1 cellular context compared by ENCODE assay signal in genomic region chr22:36977401-36977861, GRCh38.
TF ChIP-seq lines count a peak whose summit lies in the region.

No MANE protein-coding gene starts in this region.

TF ChIP-seq in GM12878, 131 proteins besides CTCF, POLR2A, EP300 and RAD21 (continued from another document):
- TF ChIP-seq ZNF24 (IDR thresholded peaks at IDR 0.05) (0 out of 2 replicates have a peak, but pooled peaks have one; percentile 14), PRDM15 (CRISPR knock-in tag; IDR thresholded peaks at IDR 0.05) (peak; percentile 77; the same call in 1 of the 2 replicates), SIN3A (IDR thresholded peaks at IDR 0.05; ENCODE audit: low read depth, low read length) (0 out of 2 replicates have a peak, but pooled peaks have one; percentile 22), GATAD2B (conservative IDR thresholded peaks at IDR 0.05; ENCODE audit: low read depth) (peak; percentile 50; the same call in 1 of the 2 replicates), ZNF592 (IDR thresholded peaks at IDR 0.05) (peak; percentile 96), NFXL1 (IDR thresholded peaks at IDR 0.05; ENCODE audit: borderline replicate concordance) (no peak), SMARCA5 (IDR thresholded peaks at IDR 0.05) (peak; percentile 85), RUNX3 (IDR thresholded peaks at IDR 0.05; ENCODE audit: low read length) (0 out of 2 replicates have a peak, but pooled peaks have one; percentile 1), ZBTB4 (CRISPR knock-in tag; IDR thresholded peaks at IDR 0.05) (peak; percentile 76; the same call in 1 of the 2 replicates)
- TF ChIP-seq, protein P1, sequence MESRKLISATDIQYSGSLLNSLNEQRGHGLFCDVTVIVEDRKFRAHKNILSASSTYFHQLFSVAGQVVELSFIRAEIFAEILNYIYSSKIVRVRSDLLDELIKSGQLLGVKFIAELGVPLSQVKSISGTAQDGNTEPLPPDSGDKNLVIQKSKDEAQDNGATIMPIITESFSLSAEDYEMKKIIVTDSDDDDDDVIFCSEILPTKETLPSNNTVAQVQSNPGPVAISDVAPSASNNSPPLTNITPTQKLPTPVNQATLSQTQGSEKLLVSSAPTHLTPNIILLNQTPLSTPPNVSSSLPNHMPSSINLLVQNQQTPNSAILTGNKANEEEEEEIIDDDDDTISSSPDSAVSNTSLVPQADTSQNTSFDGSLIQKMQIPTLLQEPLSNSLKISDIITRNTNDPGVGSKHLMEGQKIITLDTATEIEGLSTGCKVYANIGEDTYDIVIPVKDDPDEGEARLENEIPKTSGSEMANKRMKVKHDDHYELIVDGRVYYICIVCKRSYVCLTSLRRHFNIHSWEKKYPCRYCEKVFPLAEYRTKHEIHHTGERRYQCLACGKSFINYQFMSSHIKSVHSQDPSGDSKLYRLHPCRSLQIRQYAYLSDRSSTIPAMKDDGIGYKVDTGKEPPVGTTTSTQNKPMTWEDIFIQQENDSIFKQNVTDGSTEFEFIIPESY (IDR thresholded peaks at IDR 0.05) = no peak
